In genomic region chr1:1417396-1417795, GRCh38 we compare ENCODE assay signal across 7 cellular contexts. TPM values are rescaled to one million over a fixed set of nuclear protein-coding genes. Genes with fewer than 3 reads are reported as not detected.
"Had no signal": no experiment of that assay in that cellular context is flagged by ENCODE, and none has a peak within 500 bp of the region (broad histone marks: within the 10 kb centered on the region; RNA-seq: fewer than 3 reads in every experiment).

No MANE protein-coding gene starts in this region.

RNA-seq across cellular contexts. Expression of gene ANKRD65, which starts 3.7 kb away (rescaled TPM):
- total RNA-seq: activated naive CD8-positive, alpha-beta T cell treated with anti-CD3 and anti-CD28 coated beads, Interleukin-2, amount 10 ng/mL, durations not matched to agents 7 days and 5 days; chondrocyte; naive thymus-derived CD4-positive, alpha-beta T cell had no signal

RNA-seq across cellular contexts. Expression of gene ATAD3C, which starts 32.1 kb away (rescaled TPM):
- total RNA-seq: ascending aorta, endothelial cell of umbilical vein, frontal cortex, skeletal muscle tissue had no signal
